ENCODE assay signal across 1 cellular context in genomic region chr19:310141-310651, GRCh38.
TF ChIP-seq lines count a peak whose summit lies in the region.

No MANE protein-coding gene starts in this region.

TF ChIP-seq in GM23338, 12 proteins besides CTCF, POLR2A, EP300 and RAD21:
- TF ChIP-seq ZNF462 (CRISPR knock-in tag; IDR thresholded peaks at IDR 0.05) (no peak), ETS1 (IDR thresholded peaks at IDR 0.05) (no peak), EZH2phosphoT487 (IDR thresholded peaks at IDR 0.05; ENCODE audit: unreplicated experiment) (no peak), ZNF331 (CRISPR knock-in tag; IDR thresholded peaks at IDR 0.05; ENCODE audit: low read depth) (no peak), REST (IDR thresholded peaks at IDR 0.05; ENCODE audit: unreplicated experiment) (no peak), POLR2AphosphoS5 (IDR thresholded peaks at IDR 0.05; ENCODE audit: low read depth) (no peak), EZH2 (IDR thresholded peaks at IDR 0.05; ENCODE audit: low read depth, unreplicated experiment) (no peak), STAT1 (IDR thresholded peaks at IDR 0.05; ENCODE audit: unreplicated experiment) (no peak), NANOG (IDR thresholded peaks at IDR 0.05; ENCODE audit: borderline replicate concordance) (no peak), CREB1 (CRISPR knock-in tag; IDR thresholded peaks at IDR 0.05; ENCODE audit: low read depth) (no peak), ZNF114 (CRISPR knock-in tag; IDR thresholded peaks at IDR 0.05) (no peak), JUNB (IDR thresholded peaks at IDR 0.05; ENCODE audit: unreplicated experiment) (no peak)
